Comparison of ENCODE assay signal across 1 cellular context in the genomic region with DNA sequence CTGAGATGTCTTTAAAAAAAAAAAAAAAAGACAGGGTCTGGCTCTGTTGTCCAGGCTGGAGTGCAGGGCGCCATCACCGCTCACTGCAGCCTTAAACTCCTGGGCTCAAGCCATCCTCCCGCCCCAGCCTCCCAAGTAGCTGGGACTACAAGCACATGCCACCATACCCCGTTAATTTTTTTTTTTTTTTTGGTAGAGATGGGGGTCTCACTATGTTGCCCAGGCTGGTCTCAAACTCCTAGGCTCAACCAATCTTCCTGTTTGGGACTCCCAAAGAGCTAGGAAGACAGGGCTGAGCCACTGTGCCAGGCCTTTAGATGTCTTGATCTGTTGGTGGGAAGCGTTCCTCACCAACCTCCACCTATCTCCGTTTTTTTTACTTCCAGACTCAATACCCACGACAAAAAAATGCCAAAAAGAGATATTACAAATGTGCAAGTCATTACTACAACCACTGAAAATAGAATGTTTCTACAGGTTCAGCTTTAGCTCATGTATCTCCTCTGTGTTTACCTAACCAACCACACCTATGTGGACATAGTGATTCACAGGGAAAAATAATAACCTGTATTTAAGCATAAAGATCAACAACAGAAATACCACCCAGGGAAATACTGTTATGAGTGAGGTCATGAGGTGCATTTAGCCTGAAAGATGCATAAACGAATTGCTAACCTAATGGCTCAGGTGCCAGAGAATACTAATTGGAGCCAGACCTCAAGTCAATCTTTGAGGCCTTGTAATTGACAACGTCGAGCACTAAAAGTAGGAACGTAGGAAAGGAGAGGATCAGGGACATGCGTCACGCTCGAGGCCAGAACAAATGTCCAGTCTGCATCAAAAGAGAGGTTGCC.
A peak's percentile ranks its signal among the peaks of the same experiment; 100 is the strongest.
TF ChIP-seq lines count a peak whose summit lies in the region.

No MANE protein-coding gene starts in this region.

TF ChIP-seq in HepG2, 621 proteins besides CTCF, POLR2A, EP300 and RAD21 (continued from another document and continues in another):
- peak; percentile 81; the same call in 1 of the 2 replicates for TF ChIP-seq SIX1 (CRISPR knock-in tag; IDR thresholded peaks at IDR 0.05; ENCODE audit: borderline replicate concordance)
- TF ChIP-seq, protein P1, sequence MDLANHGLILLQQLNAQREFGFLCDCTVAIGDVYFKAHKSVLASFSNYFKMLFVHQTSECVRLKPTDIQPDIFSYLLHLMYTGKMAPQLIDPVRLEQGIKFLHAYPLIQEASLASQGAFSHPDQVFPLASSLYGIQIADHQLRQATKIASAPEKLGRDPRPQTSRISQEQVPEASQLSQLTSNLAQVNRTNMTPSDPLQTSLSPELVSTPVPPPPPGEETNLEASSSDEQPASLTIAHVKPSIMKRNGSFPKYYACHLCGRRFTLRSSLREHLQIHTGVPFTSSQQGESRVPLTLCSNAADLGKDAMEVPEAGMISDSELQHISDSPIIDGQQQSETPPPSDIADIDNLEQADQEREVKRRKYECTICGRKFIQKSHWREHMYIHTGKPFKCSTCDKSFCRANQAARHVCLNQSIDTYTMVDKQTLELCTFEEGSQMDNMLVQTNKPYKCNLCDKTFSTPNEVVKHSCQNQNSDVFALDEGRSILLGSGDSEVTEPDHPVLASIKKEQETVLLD (CRISPR knock-in tag; IDR thresholded peaks at IDR 0.05; ENCODE audit: low read depth): no peak
- peak; percentile 57; the same call in 1 of the 2 replicates for TF ChIP-seq ISL2 (CRISPR knock-in tag; IDR thresholded peaks at IDR 0.05)
- no peak for TF ChIP-seq ZNF704 (CRISPR knock-in tag; IDR thresholded peaks at IDR 0.05; ENCODE audit: borderline replicate concordance)
- TF ChIP-seq ZNF33B (CRISPR knock-in tag; IDR thresholded peaks at IDR 0.05): no peak
- TF ChIP-seq NFE2L2 (IDR thresholded peaks at IDR 0.05; ENCODE audit: low read length): peak; percentile 96
- TF ChIP-seq ZNF883 (CRISPR knock-in tag; IDR thresholded peaks at IDR 0.05; ENCODE audit: not compliant biosample characterization): no peak
- no peak for TF ChIP-seq SRSF4 (IDR thresholded peaks at IDR 0.05; ENCODE audit: low read depth, low read length, poor library complexity, severe bottlenecking)
- no peak for TF ChIP-seq ZNF33A (CRISPR knock-in tag; IDR thresholded peaks at IDR 0.05; ENCODE audit: borderline replicate concordance)
- TF ChIP-seq ZNF703 (CRISPR knock-in tag; IDR thresholded peaks at IDR 0.05; ENCODE audit: borderline replicate concordance): no peak
- no peak for TF ChIP-seq ZZZ3 (CRISPR knock-in tag; IDR thresholded peaks at IDR 0.05; ENCODE audit: borderline replicate concordance)
- TF ChIP-seq JUN (CRISPR knock-in tag; IDR thresholded peaks at IDR 0.05): peak; percentile 80
- no peak for TF ChIP-seq CENPT (CRISPR knock-in tag; IDR thresholded peaks at IDR 0.05; ENCODE audit: low read depth)
- TF ChIP-seq, protein P2, sequence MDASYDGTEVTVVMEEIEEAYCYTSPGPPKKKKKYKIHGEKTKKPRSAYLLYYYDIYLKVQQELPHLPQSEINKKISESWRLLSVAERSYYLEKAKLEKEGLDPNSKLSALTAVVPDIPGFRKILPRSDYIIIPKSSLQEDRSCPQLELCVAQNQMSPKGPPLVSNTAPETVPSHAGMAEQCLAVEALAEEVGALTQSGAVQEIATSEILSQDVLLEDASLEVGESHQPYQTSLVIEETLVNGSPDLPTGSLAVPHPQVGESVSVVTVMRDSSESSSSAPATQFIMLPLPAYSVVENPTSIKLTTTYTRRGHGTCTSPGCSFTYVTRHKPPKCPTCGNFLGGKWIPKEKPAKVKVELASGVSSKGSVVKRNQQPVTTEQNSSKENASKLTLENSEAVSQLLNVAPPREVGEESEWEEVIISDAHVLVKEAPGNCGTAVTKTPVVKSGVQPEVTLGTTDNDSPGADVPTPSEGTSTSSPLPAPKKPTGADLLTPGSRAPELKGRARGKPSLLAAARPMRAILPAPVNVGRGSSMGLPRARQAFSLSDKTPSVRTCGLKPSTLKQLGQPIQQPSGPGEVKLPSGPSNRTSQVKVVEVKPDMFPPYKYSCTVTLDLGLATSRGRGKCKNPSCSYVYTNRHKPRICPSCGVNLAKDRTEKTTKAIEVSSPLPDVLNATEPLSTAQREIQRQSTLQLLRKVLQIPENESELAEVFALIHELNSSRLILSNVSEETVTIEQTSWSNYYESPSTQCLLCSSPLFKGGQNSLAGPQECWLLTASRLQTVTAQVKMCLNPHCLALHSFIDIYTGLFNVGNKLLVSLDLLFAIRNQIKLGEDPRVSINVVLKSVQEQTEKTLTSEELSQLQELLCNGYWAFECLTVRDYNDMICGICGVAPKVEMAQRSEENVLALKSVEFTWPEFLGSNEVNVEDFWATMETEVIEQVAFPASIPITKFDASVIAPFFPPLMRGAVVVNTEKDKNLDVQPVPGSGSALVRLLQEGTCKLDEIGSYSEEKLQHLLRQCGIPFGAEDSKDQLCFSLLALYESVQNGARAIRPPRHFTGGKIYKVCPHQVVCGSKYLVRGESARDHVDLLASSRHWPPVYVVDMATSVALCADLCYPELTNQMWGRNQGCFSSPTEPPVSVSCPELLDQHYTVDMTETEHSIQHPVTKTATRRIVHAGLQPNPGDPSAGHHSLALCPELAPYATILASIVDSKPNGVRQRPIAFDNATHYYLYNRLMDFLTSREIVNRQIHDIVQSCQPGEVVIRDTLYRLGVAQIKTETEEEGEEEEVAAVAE (CRISPR knock-in tag; IDR thresholded peaks at IDR 0.05; ENCODE audit: borderline replicate concordance): 0 out of 2 replicates have a peak, but pooled peaks have one; percentile 65
- TF ChIP-seq, protein P3, sequence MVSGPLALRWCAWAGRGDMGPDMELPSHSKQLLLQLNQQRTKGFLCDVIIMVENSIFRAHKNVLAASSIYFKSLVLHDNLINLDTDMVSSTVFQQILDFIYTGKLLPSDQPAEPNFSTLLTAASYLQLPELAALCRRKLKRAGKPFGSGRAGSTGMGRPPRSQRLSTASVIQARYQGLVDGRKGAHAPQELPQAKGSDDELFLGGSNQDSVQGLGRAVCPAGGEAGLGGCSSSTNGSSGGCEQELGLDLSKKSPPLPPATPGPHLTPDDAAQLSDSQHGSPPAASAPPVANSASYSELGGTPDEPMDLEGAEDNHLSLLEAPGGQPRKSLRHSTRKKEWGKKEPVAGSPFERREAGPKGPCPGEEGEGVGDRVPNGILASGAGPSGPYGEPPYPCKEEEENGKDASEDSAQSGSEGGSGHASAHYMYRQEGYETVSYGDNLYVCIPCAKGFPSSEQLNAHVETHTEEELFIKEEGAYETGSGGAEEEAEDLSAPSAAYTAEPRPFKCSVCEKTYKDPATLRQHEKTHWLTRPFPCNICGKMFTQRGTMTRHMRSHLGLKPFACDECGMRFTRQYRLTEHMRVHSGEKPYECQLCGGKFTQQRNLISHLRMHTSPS (CRISPR knock-in tag; IDR thresholded peaks at IDR 0.05; ENCODE audit: low read depth): no peak
- peak; percentile 49; the same call in 1 of the 2 replicates for TF ChIP-seq ZNF878 (CRISPR knock-in tag; IDR thresholded peaks at IDR 0.05)
- no peak for TF ChIP-seq ARNT (IDR thresholded peaks at IDR 0.05)
- no peak for TF ChIP-seq AKNA (CRISPR knock-in tag; IDR thresholded peaks at IDR 0.05; ENCODE audit: borderline replicate concordance)
- TF ChIP-seq, protein P4, sequence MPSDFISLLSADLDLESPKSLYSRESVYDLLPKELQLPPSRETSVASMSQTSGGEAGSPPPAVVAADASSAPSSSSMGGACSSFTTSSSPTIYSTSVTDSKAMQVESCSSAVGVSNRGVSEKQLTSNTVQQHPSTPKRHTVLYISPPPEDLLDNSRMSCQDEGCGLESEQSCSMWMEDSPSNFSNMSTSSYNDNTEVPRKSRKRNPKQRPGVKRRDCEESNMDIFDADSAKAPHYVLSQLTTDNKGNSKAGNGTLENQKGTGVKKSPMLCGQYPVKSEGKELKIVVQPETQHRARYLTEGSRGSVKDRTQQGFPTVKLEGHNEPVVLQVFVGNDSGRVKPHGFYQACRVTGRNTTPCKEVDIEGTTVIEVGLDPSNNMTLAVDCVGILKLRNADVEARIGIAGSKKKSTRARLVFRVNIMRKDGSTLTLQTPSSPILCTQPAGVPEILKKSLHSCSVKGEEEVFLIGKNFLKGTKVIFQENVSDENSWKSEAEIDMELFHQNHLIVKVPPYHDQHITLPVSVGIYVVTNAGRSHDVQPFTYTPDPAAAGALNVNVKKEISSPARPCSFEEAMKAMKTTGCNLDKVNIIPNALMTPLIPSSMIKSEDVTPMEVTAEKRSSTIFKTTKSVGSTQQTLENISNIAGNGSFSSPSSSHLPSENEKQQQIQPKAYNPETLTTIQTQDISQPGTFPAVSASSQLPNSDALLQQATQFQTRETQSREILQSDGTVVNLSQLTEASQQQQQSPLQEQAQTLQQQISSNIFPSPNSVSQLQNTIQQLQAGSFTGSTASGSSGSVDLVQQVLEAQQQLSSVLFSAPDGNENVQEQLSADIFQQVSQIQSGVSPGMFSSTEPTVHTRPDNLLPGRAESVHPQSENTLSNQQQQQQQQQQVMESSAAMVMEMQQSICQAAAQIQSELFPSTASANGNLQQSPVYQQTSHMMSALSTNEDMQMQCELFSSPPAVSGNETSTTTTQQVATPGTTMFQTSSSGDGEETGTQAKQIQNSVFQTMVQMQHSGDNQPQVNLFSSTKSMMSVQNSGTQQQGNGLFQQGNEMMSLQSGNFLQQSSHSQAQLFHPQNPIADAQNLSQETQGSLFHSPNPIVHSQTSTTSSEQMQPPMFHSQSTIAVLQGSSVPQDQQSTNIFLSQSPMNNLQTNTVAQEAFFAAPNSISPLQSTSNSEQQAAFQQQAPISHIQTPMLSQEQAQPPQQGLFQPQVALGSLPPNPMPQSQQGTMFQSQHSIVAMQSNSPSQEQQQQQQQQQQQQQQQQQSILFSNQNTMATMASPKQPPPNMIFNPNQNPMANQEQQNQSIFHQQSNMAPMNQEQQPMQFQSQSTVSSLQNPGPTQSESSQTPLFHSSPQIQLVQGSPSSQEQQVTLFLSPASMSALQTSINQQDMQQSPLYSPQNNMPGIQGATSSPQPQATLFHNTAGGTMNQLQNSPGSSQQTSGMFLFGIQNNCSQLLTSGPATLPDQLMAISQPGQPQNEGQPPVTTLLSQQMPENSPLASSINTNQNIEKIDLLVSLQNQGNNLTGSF (CRISPR knock-in tag; IDR thresholded peaks at IDR 0.05): no peak
- peak; percentile 87 for TF ChIP-seq CBFB (CRISPR knock-in tag; IDR thresholded peaks at IDR 0.05)
- no peak for TF ChIP-seq POLR2AphosphoS2 (IDR thresholded peaks at IDR 0.05; ENCODE audit: low read depth, low read length)
- no peak for TF ChIP-seq STAG1 (CRISPR knock-in tag; IDR thresholded peaks at IDR 0.05)
- TF ChIP-seq, protein P5, sequence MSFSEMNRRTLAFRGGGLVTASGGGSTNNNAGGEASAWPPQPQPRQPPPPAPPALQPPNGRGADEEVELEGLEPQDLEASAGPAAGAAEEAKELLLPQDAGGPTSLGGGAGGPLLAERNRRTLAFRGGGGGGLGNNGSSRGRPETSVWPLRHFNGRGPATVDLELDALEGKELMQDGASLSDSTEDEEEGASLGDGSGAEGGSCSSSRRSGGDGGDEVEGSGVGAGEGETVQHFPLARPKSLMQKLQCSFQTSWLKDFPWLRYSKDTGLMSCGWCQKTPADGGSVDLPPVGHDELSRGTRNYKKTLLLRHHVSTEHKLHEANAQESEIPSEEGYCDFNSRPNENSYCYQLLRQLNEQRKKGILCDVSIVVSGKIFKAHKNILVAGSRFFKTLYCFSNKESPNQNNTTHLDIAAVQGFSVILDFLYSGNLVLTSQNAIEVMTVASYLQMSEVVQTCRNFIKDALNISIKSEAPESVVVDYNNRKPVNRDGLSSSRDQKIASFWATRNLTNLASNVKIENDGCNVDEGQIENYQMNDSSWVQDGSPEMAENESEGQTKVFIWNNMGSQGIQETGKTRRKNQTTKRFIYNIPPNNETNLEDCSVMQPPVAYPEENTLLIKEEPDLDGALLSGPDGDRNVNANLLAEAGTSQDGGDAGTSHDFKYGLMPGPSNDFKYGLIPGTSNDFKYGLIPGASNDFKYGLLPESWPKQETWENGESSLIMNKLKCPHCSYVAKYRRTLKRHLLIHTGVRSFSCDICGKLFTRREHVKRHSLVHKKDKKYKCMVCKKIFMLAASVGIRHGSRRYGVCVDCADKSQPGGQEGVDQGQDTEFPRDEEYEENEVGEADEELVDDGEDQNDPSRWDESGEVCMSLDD (CRISPR knock-in tag; IDR thresholded peaks at IDR 0.05; ENCODE audit: borderline replicate concordance): no peak
- 0 out of 2 replicates have a peak, but pooled peaks have one; percentile 64 for TF ChIP-seq ZNF24 (IDR thresholded peaks at IDR 0.05)
- no peak for TF ChIP-seq KDM5A (IDR thresholded peaks at IDR 0.05; ENCODE audit: borderline replicate concordance, low read length)
- no peak for TF ChIP-seq SATB2 (CRISPR knock-in tag; IDR thresholded peaks at IDR 0.05)
- TF ChIP-seq ZFP36 (IDR thresholded peaks at IDR 0.05; ENCODE audit: borderline replicate concordance, low read depth, low read length, partially characterized antibody): no peak
- TF ChIP-seq ZNF749 (CRISPR knock-in tag; IDR thresholded peaks at IDR 0.05; ENCODE audit: borderline replicate concordance): no peak
- no peak for TF ChIP-seq BRCA1 (CRISPR knock-in tag; IDR thresholded peaks at IDR 0.05)
- TF ChIP-seq PCBP2 (optimal IDR thresholded peaks at IDR 0.05; ENCODE audit: low read depth, low read length, poor library complexity, severe bottlenecking): no peak
